8 cellular contexts compared by ENCODE assay signal in genomic region chr7:128830231-128831177, GRCh38. TPM values are rescaled to one million over a fixed set of nuclear protein-coding genes. Genes with fewer than 3 reads are reported as not detected.
A peak's percentile ranks its signal among the peaks of the same experiment; 100 is the strongest.
DNase-seq lines count a peak whose midpoint lies in the region; ATAC-seq and TF ChIP-seq lines count a peak whose summit lies in the region.

Gene FLNC (plus strand): TSS chr7:128830406. CDS start chr7:128830638, 232 bp downstream.

- POLR2A ChIA-PET in CD4-positive, alpha-beta memory T cell (lab: Charles Lee; ENCODE audit: partially characterized antibody): no interaction called here

- H3K27me3 Mint-ChIP-seq in CD4-positive, alpha-beta memory T cell: peaks cover 24 to 37% of the 10 kb centered on the region in 2 donors
- peaks cover 16% of the 10 kb centered on the region for H3K27me3 Mint-ChIP-seq in activated naive CD8-positive, alpha-beta T cell

- H3K27me3 ChIP-seq in CD4-positive, alpha-beta memory T cell (ENCODE audit: insufficient read depth, low read length): peaks cover 13% of the 10 kb centered on the region
- H3K27me3 ChIP-seq in cardiac muscle cell (no peaks in the 10 kb centered on the region), parathyroid adenoma (ENCODE audit: control insufficient read depth, insufficient read depth, low read length) (no peaks in the 10 kb centered on the region)

- ATAC-seq in HG03095 (IDR thresholded peaks at IDR 0.05; ENCODE audit: unreplicated experiment): no peak

- H3K4me3 Mint-ChIP-seq in CD4-positive, alpha-beta memory T cell: peak within 1 kb of the TSS; percentile 72 to 85 (median 77)
- H3K4me3 Mint-ChIP-seq in activated naive CD8-positive, alpha-beta T cell: peak within 1 kb of the TSS; percentile 73

- H3K79me2 ChIP-seq in parathyroid adenoma: no peaks in the 10 kb centered on the region

- H3K27ac Mint-ChIP-seq in CD4-positive, alpha-beta memory T cell: peak within 1 kb of the TSS in 2 of 7 donors; percentile 19 to 29
- no peak within 1 kb of the TSS for H3K27ac Mint-ChIP-seq in activated naive CD8-positive, alpha-beta T cell

- H2AFZ ChIP-seq in parathyroid adenoma: peak within 1 kb of the TSS; percentile 87

- peaks cover 7 to 14% (median 9%) of the 10 kb centered on the region in 4 donors for H3K4me1 Mint-ChIP-seq in CD4-positive, alpha-beta memory T cell
- peaks cover 13% of the 10 kb centered on the region for H3K4me1 Mint-ChIP-seq in activated naive CD8-positive, alpha-beta T cell (ENCODE audit: low read depth)

- TF ChIP-seq CTCF in cardiac muscle cell (IDR thresholded peaks at IDR 0.05; ENCODE audit: low read depth, low read length) (no peak), parathyroid adenoma (IDR thresholded peaks at IDR 0.05) (no peak)

- H3K4me1 ChIP-seq in CD4-positive, alpha-beta memory T cell (ENCODE audit: insufficient read depth, low read length): peaks cover 19% of the 10 kb centered on the region
- H3K4me1 ChIP-seq in cardiac muscle cell (ENCODE audit: low read depth): peaks cover 54% of the 10 kb centered on the region
- peaks cover 14% of the 10 kb centered on the region for H3K4me1 ChIP-seq in parathyroid adenoma

- CTCF ChIA-PET in CD4-positive, alpha-beta memory T cell (lab: Charles Lee; ENCODE audit: partially characterized antibody): interaction anchor here (1.1 kb wide), 1 partner anchor 53 kb away, joined by 3 read pairs; no protein-coding TSS in a partner anchor

- no peaks in the 10 kb centered on the region for H3K36me3 ChIP-seq in CD4-positive, alpha-beta memory T cell (ENCODE audit: insufficient read depth, low read length)
- H3K36me3 ChIP-seq in cardiac muscle cell (peaks cover 4% of the 10 kb centered on the region), parathyroid adenoma (ENCODE audit: control insufficient read depth, insufficient read depth, low read length) (no peaks in the 10 kb centered on the region)

- H3K4me3 ChIP-seq in CD4-positive, alpha-beta memory T cell (ENCODE audit: low read length in 2 of 2): peak within 1 kb of the TSS in 1 of 2 donors; percentile 54
- peak within 1 kb of the TSS; percentile 72 for H3K4me3 ChIP-seq in cardiac muscle cell
- H3K4me3 ChIP-seq in parathyroid adenoma (ENCODE audit: low read depth, low read length): peak within 1 kb of the TSS; percentile 47

- H3K9me3 Mint-ChIP-seq in CD4-positive, alpha-beta memory T cell: no peaks in the 10 kb centered on the region
- no peaks in the 10 kb centered on the region for H3K9me3 Mint-ChIP-seq in activated naive CD8-positive, alpha-beta T cell (ENCODE audit: low read depth)

- intact Hi-C loops in CD4-positive, alpha-beta memory T cell (cut with micrococcal nuclease): no loop called here

- H3K9me3 ChIP-seq in CD4-positive, alpha-beta memory T cell (ENCODE audit: control insufficient read depth in 1 of 2, low read length in 2 of 2): no peaks in the 10 kb centered on the region
- no peaks in the 10 kb centered on the region for H3K9me3 ChIP-seq in cardiac muscle cell (ENCODE audit: low read depth)
- H3K9me3 ChIP-seq in parathyroid adenoma (ENCODE audit: control insufficient read depth, low read length): no peaks in the 10 kb centered on the region

- H3K9ac ChIP-seq in parathyroid adenoma: no peak within 1 kb of the TSS

- peak in 4 of 5 donors; percentile 24 to 34 (median 32) for DNase-seq in CD4-positive, alpha-beta memory T cell
- DNase-seq in NCI-H226: peak; percentile 69
- peak; percentile 78 to 86 for DNase-seq in cardiac muscle cell (ENCODE audit: low read depth in 1 of 2, low spot score in 1 of 2)
- no peak for DNase-seq in hippocampal formation (lab: John Stamatoyannopoulos, UW)
- no peak for DNase-seq in NCI-H2171 treated with DMSO at 0.1 percent for 48 hours (lab: John Stamatoyannopoulos, UW)

- no peaks in the 10 kb centered on the region for H3K36me3 Mint-ChIP-seq in CD4-positive, alpha-beta memory T cell
- H3K36me3 Mint-ChIP-seq in activated naive CD8-positive, alpha-beta T cell: no peaks in the 10 kb centered on the region

- H3K4me2 ChIP-seq in parathyroid adenoma (ENCODE audit: low read length): peak within 1 kb of the TSS; percentile 80

- H3K27ac ChIP-seq in CD4-positive, alpha-beta memory T cell (ENCODE audit: low read depth, low read length): no peak within 1 kb of the TSS
- H3K27ac ChIP-seq in cardiac muscle cell (peak within 1 kb of the TSS; percentile 99), parathyroid adenoma (no peak within 1 kb of the TSS)

RNA-seq across cellular contexts. Expression of gene FLNC, which starts in this region (rescaled TPM):
- under 1 TPM in 1 of 2 experiments, not detected in 1; 0.06 TPM for total RNA-seq in CD4-positive, alpha-beta memory T cell
- not detected for polyA plus RNA-seq in CD4-positive, alpha-beta memory T cell
- total RNA-seq in cardiac muscle cell: 500 and 516 TPM in 2 replicates
- 194 and 196 TPM in 2 replicates for polyA plus RNA-seq in cardiac muscle cell

Comparison
In these comparisons a context has a peak if more than half of its experiments do, and no peak if none do; other contexts are left out.
1. RNA of gene FLNC (total RNA-seq): 500 to 516 TPM in cardiac muscle cell; 0.06 TPM in CD4-positive, alpha-beta memory T cell; every median in the first group is over 100 times any median in the second.
2. RNA of gene FLNC (polyA plus RNA-seq): 194 to 196 TPM in cardiac muscle cell; not detected in CD4-positive, alpha-beta memory T cell; every median in the first group is over 100 times any median in the second.
3. Peak in DNase-seq in CD4-positive, alpha-beta memory T cell; RNA of the gene not detected or under 1 TPM.
4. DNase-seq: peak in NCI-H226 (single experiment) and cardiac muscle cell (2 of 2); none in hippocampal formation (0 of 2) and NCI-H2171 treated with DMSO at 0.1 percent for 48 hours (single experiment).